8 cellular contexts compared by ENCODE assay signal in the genomic region with DNA sequence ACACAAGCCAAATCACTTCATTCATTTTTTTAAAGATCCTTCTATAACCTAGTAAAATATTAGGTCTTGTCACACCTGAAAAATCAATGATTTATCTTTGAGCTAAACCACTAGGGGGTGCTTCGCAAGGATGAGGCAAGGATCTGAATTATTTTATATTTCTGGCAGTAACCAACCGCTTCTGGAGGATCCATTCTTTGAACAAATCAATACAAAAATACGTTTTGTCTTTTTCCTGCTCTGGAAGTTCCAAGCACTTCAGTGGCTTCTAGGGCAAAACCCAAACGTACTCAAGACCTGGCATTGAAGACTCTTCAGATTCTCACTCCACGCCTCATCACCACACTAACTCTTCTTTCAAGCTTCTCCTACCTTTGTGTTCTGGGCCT. TPM values are rescaled to one million over a fixed set of nuclear protein-coding genes. Genes with fewer than 3 reads are reported as not detected.
DNase-seq lines count a peak whose midpoint lies in the region; ATAC-seq and TF ChIP-seq lines count a peak whose summit lies in the region.

No MANE protein-coding gene starts in this region.

- H3K27ac ChIP-seq in right cardiac atrium (ENCODE audit: low read length): peak overlapping the region; percentile 28

- no peaks in the 10 kb centered on the region for H3K9me3 Mint-ChIP-seq in activated naive CD8-positive, alpha-beta T cell treated with anti-CD3 and anti-CD28 coated beads for 36 hours

- peaks cover 3% of the 10 kb centered on the region for H3K36me3 ChIP-seq in H7 (replicated peaks; ENCODE audit: control insufficient read depth, insufficient read depth, low read length)

- no peaks in the 10 kb centered on the region for H3K27me3 Mint-ChIP-seq in activated naive CD8-positive, alpha-beta T cell treated with anti-CD3 and anti-CD28 coated beads for 36 hours

- H3K4me3 ChIP-seq in H7 (ENCODE audit: insufficient read depth, low read depth, low read length) (peak overlapping the region; percentile 89), right cardiac atrium (ENCODE audit: low read length) (peak overlapping the region; percentile 99), skeletal muscle cell (ENCODE audit: low read depth, low read length) (peak overlapping the region; percentile 93)

- H3K4me1 Mint-ChIP-seq in activated naive CD8-positive, alpha-beta T cell treated with anti-CD3 and anti-CD28 coated beads for 36 hours: peaks cover 41% of the 10 kb centered on the region

- WGBS in right cardiac atrium: under 1% methylated on average over 5 of the region's 5 CpGs

- peaks cover 13% of the 10 kb centered on the region for H3K36me3 Mint-ChIP-seq in activated naive CD8-positive, alpha-beta T cell treated with anti-CD3 and anti-CD28 coated beads for 36 hours

- ATAC-seq in right cardiac atrium (peak; percentile 6 to 17), omental fat pad (ENCODE audit: low FRiP score) (no peak)

- peak in 1 of 3 donors; percentile 14 for TF ChIP-seq CTCF in omental fat pad (IDR thresholded peaks at IDR 0.05)

- H3K27me3 ChIP-seq in H7 (ENCODE audit: control insufficient read depth, insufficient read depth, low read length) (peaks cover 6% of the 10 kb centered on the region), right cardiac atrium (ENCODE audit: control insufficient read depth, insufficient read depth) (no peaks in the 10 kb centered on the region)

- H3K4me1 ChIP-seq in right cardiac atrium (ENCODE audit: control insufficient read depth, insufficient read depth, low read length): no peaks in the 10 kb centered on the region

- no peaks in the 10 kb centered on the region for H3K9me3 ChIP-seq in right cardiac atrium (ENCODE audit: control insufficient read depth, low read length)

- DNase-seq in NCI-H1694 treated with DMSO at 0.1 percent for 48 hours (lab: John Stamatoyannopoulos, UW): peak; percentile 24
- no peak for DNase-seq in NCI-H1694 (lab: John Stamatoyannopoulos, UW)
- DNase-seq in H7: peak; percentile 59
- peak; percentile 42 for DNase-seq in NCI-H2171 (lab: John Stamatoyannopoulos, UW)
- DNase-seq in activated naive CD8-positive, alpha-beta T cell treated with anti-CD3 and anti-CD28 coated beads for 36 hours: no peak
- no peak for DNase-seq in right cardiac atrium
- no peak for DNase-seq in skeletal muscle cell (ENCODE audit: low read depth)
- DNase-seq in omental fat pad (ENCODE audit: low spot score): no peak

- H3K4me3 Mint-ChIP-seq in activated naive CD8-positive, alpha-beta T cell treated with anti-CD3 and anti-CD28 coated beads for 36 hours: peak overlapping the region; percentile 96

- H3K27ac Mint-ChIP-seq in activated naive CD8-positive, alpha-beta T cell treated with anti-CD3 and anti-CD28 coated beads for 36 hours: peak overlapping the region; percentile 96

- intact Hi-C loops in right cardiac atrium (cut with DNase I): no loop called here

RNA-seq across cellular contexts. Expression of gene LSG1, which starts 0.5 kb away (rescaled TPM):
- total RNA-seq in H7 (2014; rRNA removed; shearing (Covaris generic)): 47.1 and 51.1 TPM in 2 replicates
- total RNA-seq in activated naive CD8-positive, alpha-beta T cell treated with anti-CD3 and anti-CD28 coated beads for 36 hours: 10 to 100 TPM; 50.6 to 56.6 TPM
- 10 to 100 TPM; 15.8 to 23.4 (median 18.9) TPM for total RNA-seq in right cardiac atrium
- polyA plus RNA-seq in right cardiac atrium: 12.1 TPM
- 10 to 100 TPM; 34.4 to 82.5 (median 35.2) TPM for total RNA-seq in omental fat pad

RNA-seq across cellular contexts. Expression of gene FAM43A, which starts 14.2 kb away (rescaled TPM):
- 5.0 and 5.5 TPM in 2 replicates for total RNA-seq in H7 (2014; rRNA removed; shearing (Covaris generic))
- total RNA-seq in activated naive CD8-positive, alpha-beta T cell treated with anti-CD3 and anti-CD28 coated beads for 36 hours: 1 to 10 TPM; 3.8 to 4.1 TPM
- total RNA-seq in right cardiac atrium (1 to 10 TPM; 4.5 to 8.6 (median 6.5) TPM), omental fat pad (10 to 100 TPM; 13.0 to 59.3 (median 31.7) TPM)
- polyA plus RNA-seq in right cardiac atrium: 8.8 TPM

RNA-seq across cellular contexts. Expression of gene TMEM44, which starts 38.3 kb away (rescaled TPM):
- total RNA-seq in H7 (2014; rRNA removed; shearing (Covaris generic)): 5.4 and 9.8 TPM in 2 replicates
- total RNA-seq in activated naive CD8-positive, alpha-beta T cell treated with anti-CD3 and anti-CD28 coated beads for 36 hours: 1 to 10 TPM; 3.0 to 4.4 TPM
- 10 to 100 TPM in 1 of 4 donors, 1 to 10 TPM in 3; 5.1 to 11.3 (median 8.5) TPM for total RNA-seq in right cardiac atrium
- 7.6 TPM for polyA plus RNA-seq in right cardiac atrium
- total RNA-seq in omental fat pad: 10 to 100 TPM in 1 of 4 donors, 1 to 10 TPM in 3; 3.3 to 26.8 (median 7.5) TPM

Comparison
In these comparisons a context has a peak if more than half of its experiments do, and no peak if none do; other contexts are left out.
1. DNase-seq: peak in NCI-H1694 treated with DMSO at 0.1 percent for 48 hours (single experiment), H7 (single experiment) and NCI-H2171 (single experiment); none in NCI-H1694 (single experiment), activated naive CD8-positive, alpha-beta T cell treated with anti-CD3 and anti-CD28 coated beads for 36 hours (single experiment), right cardiac atrium (0 of 3), skeletal muscle cell (single experiment) and omental fat pad (single experiment).
2. Peak in every context shown above with its lines, with median percentiles within 50 percentile points of each other: H3K4me3 ChIP-seq.